Comparison of ENCODE assay signal across 23 cellular contexts in the genomic region with DNA sequence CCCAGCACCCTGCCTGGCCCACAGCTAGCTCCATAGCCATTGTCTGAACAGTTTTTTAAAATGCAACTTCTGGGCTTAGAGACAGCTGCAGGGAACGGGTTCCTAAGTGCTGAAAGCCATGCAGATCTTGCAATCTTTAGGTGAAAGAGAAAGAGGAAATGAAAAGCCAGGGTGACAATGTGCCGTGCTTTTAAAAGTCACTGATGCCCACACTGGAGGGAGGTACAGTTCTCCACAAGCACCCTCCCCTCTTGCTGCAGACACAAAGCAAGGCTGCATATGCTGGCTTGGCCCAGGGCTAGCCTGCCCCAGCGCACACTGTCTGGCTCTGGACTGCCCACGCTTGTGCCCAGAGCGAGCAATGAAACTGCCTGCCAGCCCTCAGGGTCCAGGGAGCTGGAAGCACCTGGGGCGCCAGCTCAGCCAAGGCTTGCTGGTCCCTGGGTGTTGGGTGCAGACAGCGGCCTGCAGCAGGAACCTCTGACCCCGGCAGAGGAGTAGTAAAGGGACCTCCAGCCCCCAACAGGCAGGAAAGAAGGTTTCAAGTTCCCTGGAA.
"Had no signal": no experiment of that assay in that cellular context is flagged by ENCODE, and none has a peak within 500 bp of the region (broad histone marks: within the 10 kb centered on the region; RNA-seq: fewer than 3 reads in every experiment).

No MANE protein-coding gene starts in this region.

- H3K27ac ChIP-seq: brain microvascular endothelial cell, cardiac muscle cell had no signal

- H3K36me3 ChIP-seq: brain microvascular endothelial cell, cardiac muscle cell had no signal

- DNase-seq: activated CD4-positive, alpha-beta T cell treated with anti-CD3 and anti-CD28 coated beads for 4 hours; activated CD8-positive, alpha-beta memory T cell treated with anti-CD3 and anti-CD28 coated beads, Interleukin-2, amount 50 U/mL, for 4 hours; activated CD8-positive, alpha-beta T cell treated with anti-CD3 and anti-CD28 coated beads for 36 hours; activated gamma-delta T cell treated with Interleukin-2 at 50 U/mL for 16 hours; activated naive CD4-positive, alpha-beta T cell treated with anti-CD3 and anti-CD28 coated beads, Interleukin-2, amount 10 ng/mL, durations not matched to agents 7 days and 5 days; activated naive CD8-positive, alpha-beta T cell treated with anti-CD3 and anti-CD28 coated beads for 36 hours; activated T-cell treated with anti-CD3 and anti-CD28 coated beads, Interleukin-2, amount 50 U/mL, for 72 hours; brain microvascular endothelial cell; cerebellar nuclear complex; Kasumi-1; KBM-7; NCI-H1048; NCI-H146; NCI-H1930; NCI-H2171; NCI-H2227 treated with DMSO at 0.1 percent for 48 hours; NCI-H446 treated with DMSO at 0.1 percent for 48 hours; NCI-H526; NCI-H774; PC-3; SIG-M5; T-cell had no signal

- H3K4me3 ChIP-seq: cardiac muscle cell had no signal

- H3K27me3 ChIP-seq: brain microvascular endothelial cell, cardiac muscle cell had no signal
